18 cellular contexts compared by ENCODE assay signal in genomic region chr3:153287017-153287416, GRCh38.
DNase-seq lines count a peak whose midpoint lies in the region; ATAC-seq, FAIRE-seq and TF ChIP-seq lines count a peak whose summit lies in the region.
"Had no signal": no experiment of that assay in that cellular context is flagged by ENCODE, and none has a peak within 500 bp of the region (broad histone marks: within the 10 kb centered on the region; RNA-seq: fewer than 3 reads in every experiment).

No MANE protein-coding gene starts in this region.

- TF ChIP-seq POLR2A in H54 (IDR thresholded peaks at IDR 0.05; ENCODE audit: low read depth, low read length): no peak

- H3K4me1 Mint-ChIP-seq in activated T-cell treated with anti-CD3 and anti-CD28 coated beads, Interleukin-2, amount 50 U/mL, for 4 hours (ENCODE audit: low read depth): peaks cover 63% of the 10 kb centered on the region
- H3K4me1 Mint-ChIP-seq in activated T-helper 17 cell treated with anti-CD3 and anti-CD28 coated beads, Interleukin-2, amount 50 U/mL, for 72 hours: peaks cover 38% of the 10 kb centered on the region
- H3K4me1 Mint-ChIP-seq in immature natural killer cell: peaks cover 66 to 75% of the 10 kb centered on the region in 2 donors

- DNase-seq in activated T-cell treated with anti-CD3 and anti-CD28 coated beads, Interleukin-2, amount 50 U/mL, for 4 hours: no peak
- no peak for DNase-seq in activated T-cell treated with anti-CD3 and anti-CD28 coated beads, Interleukin-2, amount 50 U/mL, for 48 hours
- DNase-seq in H54 (ENCODE audit: insufficient read length, low spot score) (no peak), immature natural killer cell (no peak), dedifferentiated amniotic fluid mesenchymal stem cell (ENCODE audit: extremely low spot score) (no peak)
- DNase-seq: Calu3; NCI-H1092 treated with DMSO at 0.1 percent for 48 hours; NCI-H1694; NCI-H2107; NCI-H345; NCI-H526 treated with DMSO at 0.1 percent for 48 hours; NK-92 treated with Interleukin-12 subunit alpha and Interleukin-12 subunit beta, amount 100 ng/mL, for 24 hours had no signal

- peak overlapping the region; percentile 12 for H3K27ac Mint-ChIP-seq in activated T-helper 17 cell treated with anti-CD3 and anti-CD28 coated beads, Interleukin-2, amount 50 U/mL, for 72 hours
- peak overlapping the region in 2 of 6 donors; percentile 72 to 78 for H3K27ac Mint-ChIP-seq in immature natural killer cell
- H3K27ac Mint-ChIP-seq: GM23338 had no signal

- H3K27me3 Mint-ChIP-seq in activated T-cell treated with anti-CD3 and anti-CD28 coated beads, Interleukin-2, amount 50 U/mL, for 4 hours (ENCODE audit: low read depth): no peaks in the 10 kb centered on the region
- no peaks in the 10 kb centered on the region for H3K27me3 Mint-ChIP-seq in activated T-helper 17 cell treated with anti-CD3 and anti-CD28 coated beads, Interleukin-2, amount 50 U/mL, for 72 hours
- H3K27me3 Mint-ChIP-seq in immature natural killer cell (ENCODE audit: low read depth in 3 of 3): peaks cover 0 to 4% (median 0%) of the 10 kb centered on the region in 3 donors

- H3K4me3 Mint-ChIP-seq in activated T-cell treated with anti-CD3 and anti-CD28 coated beads, Interleukin-2, amount 50 U/mL, for 4 hours: no peak overlapping the region
- H3K4me3 Mint-ChIP-seq in activated T-helper 17 cell treated with anti-CD3 and anti-CD28 coated beads, Interleukin-2, amount 50 U/mL, for 72 hours: peak overlapping the region; percentile 12
- H3K4me3 Mint-ChIP-seq in immature natural killer cell: no peak overlapping the region
- H3K4me3 Mint-ChIP-seq: GM23338 had no signal

- peak; percentile 66 for FAIRE-seq in H54 (lab: Jason Lieb, UNC)
- FAIRE-seq: A204.1, G401.6 had no signal

- H3K9me3 Mint-ChIP-seq in activated T-cell treated with anti-CD3 and anti-CD28 coated beads, Interleukin-2, amount 50 U/mL, for 4 hours: no peaks in the 10 kb centered on the region
- H3K9me3 Mint-ChIP-seq in activated T-helper 17 cell treated with anti-CD3 and anti-CD28 coated beads, Interleukin-2, amount 50 U/mL, for 72 hours: peaks cover 5% of the 10 kb centered on the region
- H3K9me3 Mint-ChIP-seq in immature natural killer cell: no peaks in the 10 kb centered on the region
- H3K9me3 Mint-ChIP-seq: GM23338 had no signal

- no peaks in the 10 kb centered on the region for H3K36me3 Mint-ChIP-seq in activated T-cell treated with anti-CD3 and anti-CD28 coated beads, Interleukin-2, amount 50 U/mL, for 4 hours (ENCODE audit: insufficient read depth)
- H3K36me3 Mint-ChIP-seq in activated T-helper 17 cell treated with anti-CD3 and anti-CD28 coated beads, Interleukin-2, amount 50 U/mL, for 72 hours (ENCODE audit: low read depth): no peaks in the 10 kb centered on the region
- no peaks in the 10 kb centered on the region for H3K36me3 Mint-ChIP-seq in immature natural killer cell

- ATAC-seq in activated T-cell treated with anti-CD3 and anti-CD28 coated beads, Interleukin-2, amount 50 U/mL, for 4 hours: peak; percentile 33 to 42
- peak; percentile 59 for ATAC-seq in activated T-helper 17 cell treated with anti-CD3 and anti-CD28 coated beads, Interleukin-2, amount 50 U/mL, for 72 hours (replicated peaks)
- ATAC-seq in esophagus mucosa (peak; percentile 83), GM21515 (IDR thresholded peaks at IDR 0.05; ENCODE audit: unreplicated experiment) (no peak)
- ATAC-seq: GM23338 had no signal
